ENCODE assay signal across 25 cellular contexts in genomic region chr3:54159917-54160316, GRCh38. TPM values are rescaled to one million over a fixed set of nuclear protein-coding genes. Genes with fewer than 3 reads are reported as not detected.
"Had no signal": no experiment of that assay in that cellular context is flagged by ENCODE, and none has a peak within 500 bp of the region (broad histone marks: within the 10 kb centered on the region; RNA-seq: fewer than 3 reads in every experiment).

No MANE protein-coding gene starts in this region.

- H3K27me3 ChIP-seq: SJSA1 had no signal

- ATAC-seq: K562, Panc1, PC-3 had no signal

- DNase-seq: Kasumi-1, MV-4-11, NCI-H1092, NCI-H1105 treated with DMSO at 0.1 percent for 48 hours, NCI-H1417 treated with DMSO at 0.1 percent for 48 hours, NCI-H146, NCI-H1694 treated with DMSO at 0.1 percent for 48 hours, NCI-H1930, NCI-H2081, NCI-H2107, NCI-H2227 treated with DMSO at 0.1 percent for 48 hours, NCI-H510A, NCI-H524 treated with DMSO at 0.1 percent for 48 hours, NCI-H774, PC-3, Right ventricle myocardium superior, SIG-M5 had no signal

- H3K4me1 ChIP-seq: SJSA1 had no signal

- H3K9me3 ChIP-seq: SJSA1 had no signal

- H3K27ac ChIP-seq: HL-60, KMS-11, SJSA1, SK-N-MC had no signal

- H3K4me3 ChIP-seq: K562, SJSA1, SK-N-MC had no signal

- H3K36me3 ChIP-seq: SJSA1 had no signal

RNA-seq across cellular contexts. Expression of gene CACNA2D3, which starts 37.6 kb away (rescaled TPM):
- total RNA-seq: K562, OCI-LY7, PC-3, SJSA1 had no signal
- polyA plus RNA-seq: IgD-negative memory B cell had no signal
